ENCODE assay signal across 14 cellular contexts in genomic region chr4:9919047-9919446, GRCh38.
"Had no signal": no experiment of that assay in that cellular context is flagged by ENCODE, and none has a peak within 500 bp of the region (broad histone marks: within the 10 kb centered on the region; RNA-seq: fewer than 3 reads in every experiment).

No MANE protein-coding gene starts in this region.

- H3K36me3 ChIP-seq: pancreas had no signal

- H3K27ac Mint-ChIP-seq: activated CD4-positive, alpha-beta memory T cell treated with anti-CD3 and anti-CD28 coated beads for 36 hours; activated T-cell treated with anti-CD3 and anti-CD28 coated beads, Interleukin-2, amount 50 U/mL, for 24 hours; naive B cell; stimulated activated naive B cell treated with anti-CD40 and anti-IgM and Interleukin-4, amounts not matched to agents 10 μg/mL and 1 μg/mL and 100 μg/mL, for 72 hours had no signal

- H3K27ac ChIP-seq: coronary artery, esophagus squamous epithelium, pancreas, tibial artery had no signal

- H3K36me3 Mint-ChIP-seq: activated CD4-positive, alpha-beta memory T cell treated with anti-CD3 and anti-CD28 coated beads for 36 hours; activated naive CD4-positive, alpha-beta T cell treated with anti-CD3 and anti-CD28 coated beads, Interleukin-2, amount 50 U/mL, for 72 hours; naive B cell; stimulated activated naive B cell treated with anti-CD40 and anti-IgM and Interleukin-4, amounts not matched to agents 10 μg/mL and 1 μg/mL and 100 μg/mL, for 72 hours had no signal

- H3K4me1 Mint-ChIP-seq: central memory CD8-positive, alpha-beta T cell; naive B cell; stimulated activated naive B cell treated with anti-CD40 and anti-IgM and Interleukin-4, amounts not matched to agents 10 μg/mL and 1 μg/mL and 100 μg/mL, for 72 hours had no signal

- DNase-seq: activated CD4-positive, alpha-beta memory T cell treated with anti-CD3 and anti-CD28 coated beads for 36 hours; activated effector memory CD4-positive, alpha-beta T cell treated with Interleukin-2 at 50 U/mL for 16 hours; activated T-cell treated with anti-CD3 and anti-CD28 coated beads, Interleukin-2, amount 50 U/mL, for 24 hours; esophagus squamous epithelium; glutamatergic neuron; mammary epithelial cell; naive B cell; pancreas; stimulated activated CD4-positive, alpha-beta T cell treated with anti-CD3 and anti-CD28 coated beads, Interleukin-2, amount 100 ng/mL, for 48 hours; stimulated activated naive B cell treated with anti-CD40 and anti-IgM and Interleukin-4, amounts not matched to agents 10 μg/mL and 1 μg/mL and 100 μg/mL, for 72 hours; tibial artery had no signal

- H3K4me3 Mint-ChIP-seq: activated CD4-positive, alpha-beta memory T cell treated with anti-CD3 and anti-CD28 coated beads for 36 hours; activated T-cell treated with anti-CD3 and anti-CD28 coated beads, Interleukin-2, amount 50 U/mL, for 24 hours; central memory CD8-positive, alpha-beta T cell; naive B cell; stimulated activated naive B cell treated with anti-CD40 and anti-IgM and Interleukin-4, amounts not matched to agents 10 μg/mL and 1 μg/mL and 100 μg/mL, for 72 hours had no signal

- H3K4me3 ChIP-seq: coronary artery, esophagus squamous epithelium, pancreas, tibial artery had no signal

- H3K4me1 ChIP-seq: esophagus squamous epithelium, pancreas, tibial artery had no signal

- ATAC-seq: activated naive CD4-positive, alpha-beta T cell treated with anti-CD3 and anti-CD28 coated beads, Interleukin-2, amount 50 U/mL, for 72 hours; pancreas; stimulated activated naive B cell treated with anti-CD40 and anti-IgM and Interleukin-4, amounts not matched to agents 10 μg/mL and 1 μg/mL and 100 μg/mL, for 72 hours had no signal

- H3K9me3 ChIP-seq: esophagus squamous epithelium, pancreas, tibial artery had no signal

- H3K9me3 Mint-ChIP-seq: activated CD4-positive, alpha-beta memory T cell treated with anti-CD3 and anti-CD28 coated beads for 36 hours; activated naive CD4-positive, alpha-beta T cell treated with anti-CD3 and anti-CD28 coated beads, Interleukin-2, amount 50 U/mL, for 72 hours; activated T-cell treated with anti-CD3 and anti-CD28 coated beads, Interleukin-2, amount 50 U/mL, for 24 hours; central memory CD8-positive, alpha-beta T cell; stimulated activated naive B cell treated with anti-CD40 and anti-IgM and Interleukin-4, amounts not matched to agents 10 μg/mL and 1 μg/mL and 100 μg/mL, for 72 hours had no signal

- H3K27me3 ChIP-seq: esophagus squamous epithelium, pancreas, tibial artery had no signal

- H3K27me3 Mint-ChIP-seq: activated CD4-positive, alpha-beta memory T cell treated with anti-CD3 and anti-CD28 coated beads for 36 hours; activated T-cell treated with anti-CD3 and anti-CD28 coated beads, Interleukin-2, amount 50 U/mL, for 24 hours; central memory CD8-positive, alpha-beta T cell; naive B cell; stimulated activated naive B cell treated with anti-CD40 and anti-IgM and Interleukin-4, amounts not matched to agents 10 μg/mL and 1 μg/mL and 100 μg/mL, for 72 hours had no signal
